Comparison of ENCODE assay signal across 8 cellular contexts in the genomic region with DNA sequence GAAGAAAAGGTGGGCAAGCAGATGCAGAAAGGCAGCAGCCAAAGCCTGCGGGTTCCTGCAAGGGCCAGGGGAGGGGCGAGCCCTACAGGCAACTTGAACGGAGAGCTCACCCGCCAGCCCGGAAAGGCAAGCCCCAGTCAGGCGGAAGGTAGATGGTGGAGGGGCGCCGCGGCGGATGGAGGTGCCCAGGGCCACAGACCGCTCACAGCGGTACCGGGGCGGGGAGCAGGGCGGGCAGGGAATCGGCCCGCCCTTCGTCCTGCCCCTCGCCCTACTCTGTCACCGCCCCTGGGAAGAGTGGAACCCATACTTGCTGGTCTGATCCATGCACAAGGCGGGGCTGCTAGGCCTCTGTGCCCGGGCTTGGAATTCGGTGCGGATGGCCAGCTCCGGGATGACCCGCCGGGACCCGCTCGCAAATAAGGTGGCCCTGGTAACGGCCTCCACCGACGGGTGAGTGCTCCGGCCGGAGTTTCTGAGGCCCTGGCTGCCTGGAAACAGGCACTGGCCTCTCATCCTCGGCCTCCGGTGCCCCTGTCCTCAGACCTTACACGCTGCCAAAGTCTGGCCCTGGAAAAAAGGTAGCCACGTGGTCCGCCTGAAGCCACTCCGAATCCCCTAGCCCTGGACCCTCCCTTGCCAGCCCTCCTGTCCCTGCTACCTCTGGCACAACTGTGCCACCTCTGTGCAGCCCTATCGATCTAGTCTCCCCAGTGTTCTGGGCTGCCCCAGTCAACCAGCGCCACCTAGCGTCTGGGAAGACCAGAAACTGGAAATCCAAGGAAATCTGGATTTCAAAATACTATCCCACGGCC. TPM values are rescaled to one million over a fixed set of nuclear protein-coding genes. Genes with fewer than 3 reads are reported as not detected.
DNase-seq lines count a peak whose midpoint lies in the region; ATAC-seq and TF ChIP-seq lines count a peak whose summit lies in the region.

A gene (plus strand): TSS at position 307 of the 815 bp plus-strand sequence. CDS start 19 bp downstream, at position 326.

- no peaks in the 10 kb centered on the region; the same call in 1 of the 2 replicates for H3K36me3 ChIP-seq in OCI-LY7 (ENCODE audit: insufficient read depth, low read length)

- peak; percentile 91 for ATAC-seq in GM21515 (IDR thresholded peaks at IDR 0.05; ENCODE audit: unreplicated experiment)

- CTCF ChIA-PET in OCI-LY7 (lab: Charles Lee; ENCODE audit: unreplicated experiment): interaction anchor here (1.3 kb wide), 1 partner anchor 10 kb away, joined by 3 read pairs; no protein-coding TSS in a partner anchor

- peak within 1 kb of the TSS; percentile 91 for H3K4me2 ChIP-seq in OCI-LY7 (ENCODE audit: low read length)

- no peaks in the 10 kb centered on the region for H4K20me1 ChIP-seq in OCI-LY7 (ENCODE audit: insufficient read depth, low read length)

- H3K4me3 ChIP-seq in OCI-LY7 (ENCODE audit: low read depth, low read length, poor library complexity, severe bottlenecking) (peak within 1 kb of the TSS; percentile 97), epithelial cell of esophagus (ENCODE audit: low read length) (peak within 1 kb of the TSS; percentile 88)

- TF ChIP-seq CTCF in OCI-LY7 (conservative IDR thresholded peaks at IDR 0.05; ENCODE audit: low read length) (peak; percentile 94), epithelial cell of esophagus (IDR thresholded peaks at IDR 0.05; ENCODE audit: insufficient read depth, low read depth, low read length, missing control alignments) (peak; percentile 93)

- H2AFZ ChIP-seq in OCI-LY7 (ENCODE audit: low read length): peak within 1 kb of the TSS; percentile 94

- no peaks in the 10 kb centered on the region for H3K9me2 ChIP-seq in OCI-LY7 (ENCODE audit: insufficient read depth, low read length)

- intact Hi-C loops in OCI-LY7 (cut with micrococcal nuclease; ENCODE audit: unreplicated experiment): no loop called here

- H3K4me1 ChIP-seq in OCI-LY7 (ENCODE audit: insufficient read depth, low read length, poor library complexity, severe bottlenecking): peaks cover 13% of the 10 kb centered on the region

- peak within 1 kb of the TSS; percentile 59 for H3K27ac ChIP-seq in OCI-LY7 (ENCODE audit: low read depth, low read length, poor library complexity, severe bottlenecking)

- BruUV-seq in OCI-LY7 (replicated peaks; lab: Mats Ljungman, UMichigan): no TSS peak

- DNase-seq in DMS 273 treated with DMSO at 0.1 percent for 48 hours (lab: John Stamatoyannopoulos, UW) (peak; percentile 82), HuH-7.5 (ENCODE audit: low spot score) (peak; percentile 65), OCI-LY7 (ENCODE audit: low spot score) (peak; percentile 86), activated T-cell treated with anti-CD3 and anti-CD28 coated beads for 1 hour (ENCODE audit: low read depth) (peak; percentile 71), epithelial cell of esophagus (ENCODE audit: low read depth) (peak; percentile 89), mucosa of gallbladder (ENCODE audit: low spot score) (peak; percentile 83)
- DNase-seq in stimulated activated CD8-positive, alpha-beta memory T cell treated with anti-CD3 and anti-CD28 coated beads, Interleukin-4, amount 100 ng/mL, for 4 hours (ENCODE audit: low read depth in 2 of 2, low spot score in 1 of 2): peak; percentile 49 to 53

- POLR2A ChIA-PET in OCI-LY7 (lab: Charles Lee): interaction anchor here (0.8 to 0.9 kb wide), 2 partner anchors 154 to 161 kb away, joined by 3 read pairs; a partner anchor contains a TSS

- peaks cover 5% of the 10 kb centered on the region for H3K9me3 ChIP-seq in OCI-LY7 (ENCODE audit: low read length)

- 0 out of 2 replicates have a peak, but pooled peaks cover 3% of the 10 kb centered on the region for H3K79me2 ChIP-seq in OCI-LY7 (ENCODE audit: insufficient read depth, low read depth, low read length)

RNA-seq across cellular contexts. Expression of the gene that starts here (rescaled TPM):
- total RNA-seq in OCI-LY7 (2014; rRNA removed; shearing (Covaris generic)): 18.5 and 18.7 TPM in 2 replicates
- total RNA-seq in OCI-LY7 (2022) (18.8 and 19.6 TPM in 2 replicates), mucosa of gallbladder (28.5 TPM)

Comparison
In these comparisons a context has a peak if more than half of its experiments do, and no peak if none do; other contexts are left out.
1. Peak in every context shown above with its lines: DNase-seq, ATAC-seq, H3K4me3 ChIP-seq and H3K27ac ChIP-seq.